ENCODE assay signal across 8 cellular contexts in genomic region chr19:3185482-3186376, GRCh38. TPM values are rescaled to one million over a fixed set of nuclear protein-coding genes. Genes with fewer than 3 reads are reported as not detected.
DNase-seq lines count a peak whose midpoint lies in the region; ATAC-seq, FAIRE-seq and TF ChIP-seq lines count a peak whose summit lies in the region.

TSS of gene NCLN (plus strand) at chr19:3185930. CDS start at chr19:3186031, 101 bp downstream.

- H3K4me2 ChIP-seq in DOHH2 (ENCODE audit: low read length) (peak within 1 kb of the TSS; percentile 62), Loucy (ENCODE audit: low read depth, low read length, poor library complexity, severe bottlenecking) (peak within 1 kb of the TSS; percentile 100)

- ATAC-seq in natural killer cell = peak; percentile 88 to 96 (median 91)

- H3K4me3 Mint-ChIP-seq in natural killer cell = peak within 1 kb of the TSS; percentile 95

- H3F3A ChIP-seq in DOHH2 (ENCODE audit: control insufficient read depth, insufficient read depth) (peaks cover 3% of the 10 kb centered on the region), Loucy (ENCODE audit: low read depth) (no peaks in the 10 kb centered on the region)

- no peaks in the 10 kb centered on the region for H3K9me2 ChIP-seq in DOHH2 (replicated peaks; ENCODE audit: control insufficient read depth, low read length)
- no peaks in the 10 kb centered on the region for H3K9me2 ChIP-seq in Loucy (replicated peaks; ENCODE audit: low read depth, low read length)

- H3K27ac Mint-ChIP-seq in natural killer cell = peak within 1 kb of the TSS; percentile 93 to 94

- H3K4me3 ChIP-seq in DOHH2 (ENCODE audit: low read length) = peak within 1 kb of the TSS; percentile 74
- H3K4me3 ChIP-seq in Loucy (ENCODE audit: low read length, poor library complexity, severe bottlenecking) = peak within 1 kb of the TSS; percentile 82

- peaks cover 31 to 60% of the 10 kb centered on the region in 2 donors for H3K4me1 Mint-ChIP-seq in natural killer cell

- FAIRE-seq in H54 (lab: Jason Lieb, UNC) = peak; percentile 50

- TF ChIP-seq POLR2A in H54 (IDR thresholded peaks at IDR 0.05; ENCODE audit: low read depth, low read length) = peak; percentile 83
- peak; percentile 68 for TF ChIP-seq POLR2A in Raji (IDR thresholded peaks at IDR 0.05; ENCODE audit: insufficient read depth, low read depth, low read length)

- peak; percentile 90 for DNase-seq in H54 (ENCODE audit: insufficient read length, low spot score)
- DNase-seq in activated T-helper 9 cell treated with anti-CD3 and anti-CD28 coated beads, Interleukin-2, amount 50 U/mL, for 16 hours (ENCODE audit: low read depth) = peak; percentile 93
- peak; percentile 96 for DNase-seq in fibroblast of peridontal ligament (ENCODE audit: extremely low read depth)
- peak; percentile 96 for DNase-seq in natural killer cell
- DNase-seq in stimulated activated naive CD4-positive, alpha-beta T cell treated with Interleukin-2 at 50 U/mL for 16 hours (lab: John Stamatoyannopoulos, UW) = peak; percentile 92

- no peaks in the 10 kb centered on the region for H3K27me3 Mint-ChIP-seq in natural killer cell (ENCODE audit: low read depth in 2 of 2)

- H3K36me3 Mint-ChIP-seq in natural killer cell = no peaks in the 10 kb centered on the region

- peak within 1 kb of the TSS; percentile 65 for H3K27ac ChIP-seq in DOHH2 (ENCODE audit: low read depth, low read length)

- H2AFZ ChIP-seq in Loucy (ENCODE audit: low read length) = peak within 1 kb of the TSS; percentile 96

- H3K4me1 ChIP-seq in DOHH2 (ENCODE audit: control insufficient read depth, low read length) (peaks cover 38% of the 10 kb centered on the region), Loucy (ENCODE audit: insufficient read depth, low read length, poor library complexity, severe bottlenecking) (peaks cover 35% of the 10 kb centered on the region)

- H3K36me3 ChIP-seq in DOHH2 (ENCODE audit: control insufficient read depth, low read length) = peaks cover 29% of the 10 kb centered on the region
- H3K36me3 ChIP-seq in Loucy (ENCODE audit: insufficient read depth, low read length) = no peaks in the 10 kb centered on the region

- TF ChIP-seq CTCF in DOHH2 (IDR thresholded peaks at IDR 0.05; ENCODE audit: low read depth, low read length, poor library complexity, severe bottlenecking) (no peak), Loucy (conservative IDR thresholded peaks at IDR 0.05; ENCODE audit: low read length) (no peak), natural killer cell (IDR thresholded peaks at IDR 0.05) (no peak)

- H3K9me3 Mint-ChIP-seq in natural killer cell = no peaks in the 10 kb centered on the region

- H3K9me3 ChIP-seq in DOHH2 (ENCODE audit: control insufficient read depth, insufficient read depth, low read length) (no peaks in the 10 kb centered on the region), Loucy (ENCODE audit: insufficient read depth, low read depth, low read length) (no peaks in the 10 kb centered on the region)

- intact Hi-C loops in natural killer cell (cut with micrococcal nuclease) = loop anchor here (1.0 to 10.0 kb wide), 3 partner anchors 9 to 249 kb away; no protein-coding TSS in a partner anchor

- peaks cover 61% of the 10 kb centered on the region for H3K79me2 ChIP-seq in DOHH2 (ENCODE audit: control insufficient read depth, low read length)
- peaks cover 89% of the 10 kb centered on the region for H3K79me2 ChIP-seq in Loucy (ENCODE audit: insufficient read depth, low read length)

- peak within 1 kb of the TSS; percentile 82 for H3K9ac ChIP-seq in Loucy (ENCODE audit: low read depth, low read length, poor library complexity, severe bottlenecking)

- peaks cover 26% of the 10 kb centered on the region; the same call in 1 of the 2 replicates for H4K20me1 ChIP-seq in DOHH2 (ENCODE audit: control insufficient read depth, insufficient read depth, low read depth, low read length)
- H4K20me1 ChIP-seq in Loucy (ENCODE audit: insufficient read depth, low read length, poor library complexity, severe bottlenecking) = peaks cover 53% of the 10 kb centered on the region

- H3K27me3 ChIP-seq in DOHH2 (ENCODE audit: control insufficient read depth, low read length) (no peaks in the 10 kb centered on the region), Loucy (ENCODE audit: insufficient read depth, low read length, poor library complexity, severe bottlenecking) (no peaks in the 10 kb centered on the region)

RNA-seq across cellular contexts. Expression of gene NCLN, which starts in this region (rescaled TPM):
- total RNA-seq in natural killer cell = 10 to 100 TPM; 39.6 to 61.4 (median 49.0) TPM

Comparison
In these comparisons a context has a peak if more than half of its experiments do, and no peak if none do; other contexts are left out.
1. Peak in every context shown above with its lines: DNase-seq, ATAC-seq, H3K4me3 ChIP-seq and H3K27ac ChIP-seq.